Comparison of ENCODE assay signal across 8 cellular contexts in genomic region chr17:40069751-40070643, GRCh38. TPM values are rescaled to one million over a fixed set of nuclear protein-coding genes. Genes with fewer than 3 reads are reported as not detected.
DNase-seq lines count a peak whose midpoint lies in the region; ATAC-seq and TF ChIP-seq lines count a peak whose summit lies in the region.

No MANE protein-coding gene starts in this region.

- H3K4me3 ChIP-seq in HFF-Myc (replicated peaks; ENCODE audit: low read depth, low read length) = peak overlapping the region; percentile 32; the same call in 1 of the 2 replicates
- H3K4me3 ChIP-seq in breast epithelium = peak overlapping the region; percentile 5 to 60 (median 34)
- peak overlapping the region; percentile 17 for H3K4me3 ChIP-seq in upper lobe of right lung

- H3K36me3 ChIP-seq in breast epithelium (no peaks in the 10 kb centered on the region), upper lobe of right lung (peaks cover 6% of the 10 kb centered on the region)

- ATAC-seq in memory B cell (ENCODE audit: low read depth) (peak; percentile 60), upper lobe of right lung (peak; percentile 3), GM19324 (IDR thresholded peaks at IDR 0.05; ENCODE audit: low FRiP score, unreplicated experiment) (no peak), GM19467 (IDR thresholded peaks at IDR 0.05; ENCODE audit: unreplicated experiment) (no peak)

- H3K27me3 ChIP-seq in breast epithelium (no peaks in the 10 kb centered on the region), upper lobe of right lung (no peaks in the 10 kb centered on the region)

- peaks cover 54 to 65% of the 10 kb centered on the region in 2 donors for H3K4me1 ChIP-seq in breast epithelium
- H3K4me1 ChIP-seq in upper lobe of right lung = peaks cover 88% of the 10 kb centered on the region

- no peaks in the 10 kb centered on the region for H3K27me3 Mint-ChIP-seq in memory B cell

- no peaks in the 10 kb centered on the region for H3K36me3 Mint-ChIP-seq in memory B cell

- no peak for DNase-seq in HFF-Myc (ENCODE audit: extremely low read depth, low read depth)
- DNase-seq in SHP77 treated with DMSO at 0.1 percent for 48 hours (lab: John Stamatoyannopoulos, UW) = peak; percentile 28
- no peak for DNase-seq in breast epithelium (ENCODE audit: low spot score in 2 of 2)
- peak; percentile 28 to 40 for DNase-seq in memory B cell (ENCODE audit: low spot score in 2 of 2)
- no peak for DNase-seq in upper lobe of right lung

- H3K9me3 ChIP-seq in breast epithelium (no peaks in the 10 kb centered on the region), upper lobe of right lung (no peaks in the 10 kb centered on the region)

- intact Hi-C loops in breast epithelium (cut with DNase I; ENCODE audit: low total_unique reads) (loop anchor here (10.0 kb wide), 1 partner anchor 45 kb away; no protein-coding TSS in a partner anchor), upper lobe of right lung (cut with DNase I) (no loop called here)

- no peaks in the 10 kb centered on the region for H3K9me3 Mint-ChIP-seq in memory B cell

- peaks cover 42% of the 10 kb centered on the region for H3K4me1 Mint-ChIP-seq in memory B cell

- TF ChIP-seq POLR2A in breast epithelium (IDR thresholded peaks at IDR 0.05) = no peak

- TF ChIP-seq CTCF in C4-2B (conservative IDR thresholded peaks at IDR 0.05) (no peak; the same call in 1 of the 2 replicates), HFF-Myc (IDR thresholded peaks at IDR 0.05; ENCODE audit: low read depth, low read length, missing control alignments) (peak; percentile 42), breast epithelium (IDR thresholded peaks at IDR 0.05) (peak in 2 of 3 donors; percentile 15 to 23), upper lobe of right lung (IDR thresholded peaks at IDR 0.05) (peak; percentile 35)

- peak overlapping the region; percentile 93 for H3K4me3 Mint-ChIP-seq in memory B cell

- H3K27ac Mint-ChIP-seq in memory B cell = peak overlapping the region; percentile 94

- H3K27ac ChIP-seq in C4-2B (peak overlapping the region; percentile 75), breast epithelium (peak overlapping the region; percentile 94 to 96), upper lobe of right lung (peak overlapping the region; percentile 89)

RNA-seq across cellular contexts. Expression of gene THRA, which starts 7.2 kb away (rescaled TPM):
- total RNA-seq in breast epithelium (10 to 100 TPM; 41.6 to 61.0 (median 48.1) TPM), upper lobe of right lung (55.6 TPM)

RNA-seq across cellular contexts. Expression of gene MED24, which starts 15.8 kb away (rescaled TPM):
- total RNA-seq in breast epithelium (10 to 100 TPM; 50.7 to 74.7 (median 59.7) TPM), upper lobe of right lung (81.3 TPM)

RNA-seq across cellular contexts. Expression of gene NR1D1, which starts 30.4 kb away (rescaled TPM):
- total RNA-seq in breast epithelium (10 to 100 TPM in 1 of 3 donors, 1 to 10 TPM in 2; 8.8 to 10.5 (median 9.2) TPM), upper lobe of right lung (24.9 TPM)

RNA-seq across cellular contexts. Expression of gene MSL1, which starts 51.8 kb away (rescaled TPM):
- total RNA-seq in breast epithelium = 10 to 100 TPM; 49.3 to 79.3 (median 78.2) TPM
- total RNA-seq in upper lobe of right lung = 84.4 TPM

RNA-seq across cellular contexts. Expression of gene CSF3, which starts 54.8 kb away (rescaled TPM):
- total RNA-seq in breast epithelium (10 to 100 TPM in 1 of 3 donors, under 1 TPM in 1, not detected in 1; 0.32 to 13.0 TPM), upper lobe of right lung (1.2 TPM)

Comparison
In these comparisons a context has a peak if more than half of its experiments do, and no peak if none do; other contexts are left out.
1. DNase-seq: peak in SHP77 treated with DMSO at 0.1 percent for 48 hours (single experiment) and memory B cell (2 of 2); none in HFF-Myc (single experiment), breast epithelium (0 of 2) and upper lobe of right lung (single experiment).
2. ATAC-seq: peak in memory B cell (single experiment) and upper lobe of right lung (single experiment); none in GM19324 (single experiment) and GM19467 (single experiment).
3. Peak in every context shown above with its lines, with median percentiles within 50 percentile points of each other: H3K27ac ChIP-seq and H3K4me3 ChIP-seq.